13 cellular contexts compared by ENCODE assay signal in genomic region chr1:25128168-25128621, GRCh38.
A peak's percentile ranks its signal among the peaks of the same experiment; 100 is the strongest.
DNase-seq lines count a peak whose midpoint lies in the region; ATAC-seq and TF ChIP-seq lines count a peak whose summit lies in the region.
"Had no signal": no experiment of that assay in that cellular context is flagged by ENCODE, and none has a peak within 500 bp of the region (broad histone marks: within the 10 kb centered on the region; RNA-seq: fewer than 3 reads in every experiment).

No MANE protein-coding gene starts in this region.

- no peaks in the 10 kb centered on the region for H3K36me3 Mint-ChIP-seq in Calu3 (ENCODE audit: insufficient read depth, unreplicated experiment)

- H3K27ac Mint-ChIP-seq in Calu3 (ENCODE audit: unreplicated experiment), result no peak overlapping the region

- DNase-seq in EL (peak; percentile 11), GM19238 (ENCODE audit: insufficient read length, low spot score) (peak; percentile 18), NCI-H187 (lab: John Stamatoyannopoulos, UW) (no peak), left ventricle myocardium superior (no peak), Calu3 (no peak)
- DNase-seq: activated T-cell treated with anti-CD3 and anti-CD28 coated beads, Interleukin-2, amount 50 U/mL, for 48 hours; effector CD8-positive, alpha-beta T cell; NCI-H1436 treated with DMSO at 0.1 percent for 48 hours; SHP77 treated with DMSO at 0.1 percent for 48 hours; stimulated activated CD4-positive, alpha-beta T cell treated with anti-CD3 and anti-CD28 coated beads, Interleukin-1b, Interleukin-23, amount 100 ng/mL, for 48 hours had no signal

- BruUV-seq in Calu3 (replicated peaks; lab: Mats Ljungman, UMichigan), result no TSS peak

- ATAC-seq in HG02970 (IDR thresholded peaks at IDR 0.05; ENCODE audit: low FRiP score, unreplicated experiment) (peak; percentile 46), GM18517 (IDR thresholded peaks at IDR 0.05; ENCODE audit: unreplicated experiment) (no peak), left ventricle myocardium superior (no peak)

- H3K4me3 ChIP-seq in WI38 (ENCODE audit: low read depth, low read length), result peak overlapping the region; percentile 32

- no peak overlapping the region for H3K4me3 Mint-ChIP-seq in Calu3 (ENCODE audit: low read depth, unreplicated experiment)

- H3K9me3 Mint-ChIP-seq in Calu3 (ENCODE audit: low read depth, unreplicated experiment), result no peaks in the 10 kb centered on the region

- TF ChIP-seq CTCF in WI38 (IDR thresholded peaks at IDR 0.05; ENCODE audit: low read depth, low read length) (no peak), Calu3 (IDR thresholded peaks at IDR 0.05; ENCODE audit: unreplicated experiment) (no peak)

- H3K27me3 Mint-ChIP-seq in Calu3 (ENCODE audit: unreplicated experiment), result peaks cover 8% of the 10 kb centered on the region

- CTCF ChIA-PET in Calu3 (lab: Charles Lee), result no interaction called here

- intact Hi-C loops in left ventricle myocardium superior (cut with micrococcal nuclease) (no loop called here), Calu3 (cut with micrococcal nuclease; ENCODE audit: unreplicated experiment) (no loop called here)

- no peaks in the 10 kb centered on the region for H3K4me1 Mint-ChIP-seq in Calu3 (ENCODE audit: low read depth, unreplicated experiment)

Comparison
In these comparisons a context has a peak if more than half of its experiments do, and no peak if none do; other contexts are left out.
1. DNase-seq: peak in EL (single experiment) and GM19238 (single experiment); none in NCI-H187 (0 of 2), left ventricle myocardium superior (single experiment) and Calu3 (single experiment).